In genomic region chr7:137985897-137986251, GRCh38 we compare ENCODE assay signal across 8 cellular contexts. TPM values are rescaled to one million over a fixed set of nuclear protein-coding genes. Genes with fewer than 3 reads are reported as not detected.
A peak's percentile ranks its signal among the peaks of the same experiment; 100 is the strongest.
DNase-seq lines count a peak whose midpoint lies in the region; ATAC-seq, FAIRE-seq and TF ChIP-seq lines count a peak whose summit lies in the region.
"Had no signal": no experiment of that assay in that cellular context is flagged by ENCODE, and none has a peak within 500 bp of the region (broad histone marks: within the 10 kb centered on the region; RNA-seq: fewer than 3 reads in every experiment).

No MANE protein-coding gene starts in this region.

- TF ChIP-seq CTCF in adrenal gland (IDR thresholded peaks at IDR 0.05) (no peak), thyroid gland (IDR thresholded peaks at IDR 0.05) (no peak)

- H3K4me1 ChIP-seq in adrenal gland (replicated peaks in 1 of 2) (peaks cover 62 to 91% of the 10 kb centered on the region in 2 donors), thyroid gland (peaks cover 86 to 99% of the 10 kb centered on the region in 2 donors)
- peaks cover 5% of the 10 kb centered on the region for H3K4me1 ChIP-seq in CD4-positive, alpha-beta memory T cell (ENCODE audit: insufficient read depth, low read length)

- H3K36me3 Mint-ChIP-seq in T-cell, result peaks cover 30% of the 10 kb centered on the region
- H3K36me3 Mint-ChIP-seq in CD4-positive, alpha-beta memory T cell, result peaks cover 32 to 53% of the 10 kb centered on the region in 2 donors

- ATAC-seq in HG02840 (IDR thresholded peaks at IDR 0.05; ENCODE audit: low FRiP score, unreplicated experiment), result peak; percentile 37
- ATAC-seq in T-cell (replicated peaks in 1 of 4), result no peak

- POLR2A ChIA-PET in T-cell (lab: Charles Lee), result interaction anchor here in 1 of 2 donors (0.6 kb wide), 1 partner anchor 86 kb away, joined by 4 read pairs; no protein-coding TSS in a partner anchor
- POLR2A ChIA-PET in CD4-positive, alpha-beta memory T cell (lab: Charles Lee; ENCODE audit: partially characterized antibody), result no interaction called here

- peaks cover 0 to 18% (median 1%) of the 10 kb centered on the region in 3 donors for H3K4me1 Mint-ChIP-seq in T-cell
- peaks cover 6 to 24% (median 9%) of the 10 kb centered on the region in 4 donors for H3K4me1 Mint-ChIP-seq in CD4-positive, alpha-beta memory T cell

- H3K9me3 ChIP-seq in adrenal gland (replicated peaks in 1 of 3) (no peaks in the 10 kb centered on the region), thyroid gland (no peaks in the 10 kb centered on the region)
- H3K9me3 ChIP-seq in CD4-positive, alpha-beta memory T cell (ENCODE audit: control insufficient read depth in 1 of 2, low read length in 2 of 2), result peaks cover 0 to 4% of the 10 kb centered on the region in 2 donors

- H3K27ac Mint-ChIP-seq in T-cell, result no peak overlapping the region
- H3K27ac Mint-ChIP-seq in CD4-positive, alpha-beta memory T cell, result no peak overlapping the region

- no peak overlapping the region for H3K4me3 Mint-ChIP-seq in T-cell
- H3K4me3 Mint-ChIP-seq in CD4-positive, alpha-beta memory T cell, result no peak overlapping the region

- 60 to 73% (median 72%) methylated on average over 3 of the region's 3 CpGs for WGBS in adrenal gland, 4 donors
- 86 to 92% methylated on average over 3 of the region's 3 CpGs for WGBS in thyroid gland, 2 donors

- H3K27me3 ChIP-seq in adrenal gland, result no peaks in the 10 kb centered on the region
- H3K27me3 ChIP-seq in thyroid gland, result no peaks in the 10 kb centered on the region
- H3K27me3 ChIP-seq in CD4-positive, alpha-beta memory T cell (ENCODE audit: insufficient read depth, low read length), result no peaks in the 10 kb centered on the region

- peaks cover 8 to 9% (median 9%) of the 10 kb centered on the region in 3 donors for H3K9me3 Mint-ChIP-seq in T-cell
- peaks cover 3 to 20% (median 8%) of the 10 kb centered on the region in 8 donors for H3K9me3 Mint-ChIP-seq in CD4-positive, alpha-beta memory T cell

- TF ChIP-seq POLR2A in adrenal gland (IDR thresholded peaks at IDR 0.05), result no peak
- TF ChIP-seq POLR2A in thyroid gland (IDR thresholded peaks at IDR 0.05), result no peak

- H3K27ac ChIP-seq in adrenal gland (peak overlapping the region; percentile 64 to 91 (median 84)), thyroid gland (peak overlapping the region; percentile 73 to 91 (median 78))
- no peak overlapping the region for H3K27ac ChIP-seq in CD4-positive, alpha-beta memory T cell (ENCODE audit: low read depth, low read length)

- intact Hi-C loops in adrenal gland (cut with DNase I) (no loop called here), thyroid gland (cut with DNase I) (no loop called here)
- intact Hi-C loops in CD4-positive, alpha-beta memory T cell (cut with micrococcal nuclease), result no loop called here

- H3K36me3 ChIP-seq in adrenal gland (replicated peaks in 1 of 2), result no peaks in the 10 kb centered on the region
- H3K36me3 ChIP-seq in thyroid gland, result no peaks in the 10 kb centered on the region
- H3K36me3 ChIP-seq in CD4-positive, alpha-beta memory T cell (ENCODE audit: insufficient read depth, low read length), result no peaks in the 10 kb centered on the region

- DNase-seq in GM19239 (ENCODE audit: insufficient read length, low spot score) (no peak), adrenal gland (no peak), thyroid gland (no peak), T-cell (no peak), COLO829 (ENCODE audit: low spot score) (no peak)
- no peak for DNase-seq in CD4-positive, alpha-beta memory T cell
- DNase-seq: activated gamma-delta T cell had no signal

- CTCF ChIA-PET in T-cell (lab: Charles Lee), result no interaction called here
- CTCF ChIA-PET in CD4-positive, alpha-beta memory T cell (lab: Charles Lee; ENCODE audit: partially characterized antibody), result interaction anchor here (1.0 kb wide), 1 partner anchor 83 kb away, joined by 3 read pairs; no protein-coding TSS in a partner anchor

- H3K4me3 ChIP-seq in adrenal gland (no peak overlapping the region), thyroid gland (replicated peaks in 1 of 3) (no peak overlapping the region)
- no peak overlapping the region for H3K4me3 ChIP-seq in CD4-positive, alpha-beta memory T cell (ENCODE audit: low read length in 2 of 2)

- H3K27me3 Mint-ChIP-seq in T-cell, result no peaks in the 10 kb centered on the region
- no peaks in the 10 kb centered on the region for H3K27me3 Mint-ChIP-seq in CD4-positive, alpha-beta memory T cell

- FAIRE-seq in GM19239 (lab: Jason Lieb, UNC), result peak; percentile 44

RNA-seq across cellular contexts. Expression of gene CREB3L2, which starts 16.0 kb away (rescaled TPM):
- total RNA-seq in adrenal gland (100 to 1,000 TPM in 4 of 8 donors, 10 to 100 TPM in 4; 44.0 to 169 (median 102) TPM), thyroid gland (100 to 1,000 TPM in 2 of 4 donors, 10 to 100 TPM in 2; 86.1 to 143 (median 103) TPM), T-cell (10 to 100 TPM; 21.1 to 40.8 (median 28.9) TPM)
- polyA plus RNA-seq in adrenal gland, result 10 to 100 TPM; 11.4 to 71.1 (median 13.1) TPM
- total RNA-seq in CD4-positive, alpha-beta memory T cell, result 10 to 100 TPM; 39.3 to 41.3 TPM
- 10 to 100 TPM in 1 of 2 donors, 1 to 10 TPM in 1; 6.8 to 17.4 TPM for polyA plus RNA-seq in CD4-positive, alpha-beta memory T cell
